In genomic region chr17:58337126-58337599, GRCh38 we compare ENCODE assay signal across 8 cellular contexts. TPM values are rescaled to one million over a fixed set of nuclear protein-coding genes. Genes with fewer than 3 reads are reported as not detected.
DNase-seq lines count a peak whose midpoint lies in the region; ATAC-seq, FAIRE-seq and TF ChIP-seq lines count a peak whose summit lies in the region.

No MANE protein-coding gene starts in this region.

- no peaks in the 10 kb centered on the region for H4K20me1 ChIP-seq in smooth muscle cell (ENCODE audit: low read depth)

- H2AFZ ChIP-seq in smooth muscle cell (ENCODE audit: low read depth), result no peak overlapping the region

- no peak for DNase-seq in GM12891 (ENCODE audit: insufficient read length, low spot score)
- DNase-seq in T-helper 2 cell treated with Interferon-gamma antibody and Interleukin-4, amounts not matched to agents 5 μg/mL and 100 μg/mL, for 36 hours (ENCODE audit: low spot score), result no peak
- DNase-seq in endodermal cell, result peak; percentile 72
- DNase-seq in smooth muscle cell (lab: John Stamatoyannopoulos, UW; ENCODE audit: unreplicated experiment), result no peak
- DNase-seq in NCI-H2196 treated with DMSO at 0.1 percent for 48 hours (lab: John Stamatoyannopoulos, UW; ENCODE audit: unreplicated experiment), result no peak
- no peak for DNase-seq in omental fat pad (ENCODE audit: low spot score)
- DNase-seq in NCI-H524 (lab: John Stamatoyannopoulos, UW), result no peak

- H3K4me2 ChIP-seq in smooth muscle cell, result peak overlapping the region; percentile 81

- H3K27me3 ChIP-seq in endodermal cell (ENCODE audit: control insufficient read depth, insufficient read depth, low read length, poor library complexity, severe bottlenecking) (no peaks in the 10 kb centered on the region), smooth muscle cell (ENCODE audit: low read depth) (no peaks in the 10 kb centered on the region)

- no peaks in the 10 kb centered on the region for H3K9me3 ChIP-seq in endodermal cell (ENCODE audit: control insufficient read depth, low read length)
- H3K9me3 ChIP-seq in smooth muscle cell (replicated peaks; ENCODE audit: low read depth), result no peaks in the 10 kb centered on the region

- TF ChIP-seq CTCF in endodermal cell (conservative IDR thresholded peaks at IDR 0.05), result no peak
- TF ChIP-seq CTCF in smooth muscle cell (IDR thresholded peaks at IDR 0.05; ENCODE audit: borderline replicate concordance, insufficient read depth, poor library complexity, severe bottlenecking), result no peak
- TF ChIP-seq CTCF in omental fat pad (IDR thresholded peaks at IDR 0.05), result no peak

- no peak for FAIRE-seq in GM12891 (lab: Jason Lieb, UNC)

- H3K4me3 Mint-ChIP-seq in T-helper 2 cell treated with Interferon-gamma antibody and Interleukin-4, amounts not matched to agents 5 μg/mL and 100 μg/mL, for 36 hours, result peak overlapping the region; percentile 99
- H3K4me3 Mint-ChIP-seq in endodermal cell, result no peak overlapping the region

- H3K4me1 Mint-ChIP-seq in T-helper 2 cell treated with Interferon-gamma antibody and Interleukin-4, amounts not matched to agents 5 μg/mL and 100 μg/mL, for 36 hours (ENCODE audit: low read depth), result peaks cover 33% of the 10 kb centered on the region
- peaks cover 26% of the 10 kb centered on the region for H3K4me1 Mint-ChIP-seq in endodermal cell

- WGBS in endodermal cell (ENCODE audit: insufficient coverage in 1 of 2, insufficient read length in 1 of 2), 2 experiments, result 61 to 76% methylated on average over 6 to 7 of the region's 7 CpGs
- WGBS in smooth muscle cell (ENCODE audit: low lambda C conversion rate), result 42% methylated on average over 7 of the region's 7 CpGs

- no peak overlapping the region for H3K27ac ChIP-seq in endodermal cell (ENCODE audit: low read depth, low read length)
- peak overlapping the region; percentile 85 for H3K27ac ChIP-seq in smooth muscle cell (ENCODE audit: low read depth)

- ATAC-seq in HG03108 (IDR thresholded peaks at IDR 0.05; ENCODE audit: unreplicated experiment) (no peak), omental fat pad (ENCODE audit: low FRiP score) (no peak)

- TF ChIP-seq POLR2A in GM12891 (IDR thresholded peaks at IDR 0.05; ENCODE audit: low read depth, low read length), result peak; percentile 94; the same call in 1 of the 2 replicates

- H3K27ac Mint-ChIP-seq in T-helper 2 cell treated with Interferon-gamma antibody and Interleukin-4, amounts not matched to agents 5 μg/mL and 100 μg/mL, for 36 hours, result peak overlapping the region; percentile 99
- peak overlapping the region; percentile 83 for H3K27ac Mint-ChIP-seq in endodermal cell

- H3K9ac ChIP-seq in endodermal cell (ENCODE audit: extremely low read depth, low read length, poor library complexity, severe bottlenecking) (no peak overlapping the region), smooth muscle cell (ENCODE audit: low read depth) (peak overlapping the region; percentile 22)

- H3K4me1 ChIP-seq in endodermal cell (ENCODE audit: control insufficient read depth, insufficient read depth, low read length) (peaks cover 6% of the 10 kb centered on the region), smooth muscle cell (ENCODE audit: low read depth) (peaks cover 17% of the 10 kb centered on the region)

- peaks cover 1% of the 10 kb centered on the region for H3K27me3 Mint-ChIP-seq in T-helper 2 cell treated with Interferon-gamma antibody and Interleukin-4, amounts not matched to agents 5 μg/mL and 100 μg/mL, for 36 hours (ENCODE audit: low read depth)
- H3K27me3 Mint-ChIP-seq in endodermal cell (ENCODE audit: insufficient read depth), result no peaks in the 10 kb centered on the region

- H3K36me3 ChIP-seq in endodermal cell (ENCODE audit: control insufficient read depth, insufficient read depth, low read length) (no peaks in the 10 kb centered on the region), smooth muscle cell (ENCODE audit: low read depth) (no peaks in the 10 kb centered on the region)

- no peaks in the 10 kb centered on the region for H3K79me2 ChIP-seq in smooth muscle cell (ENCODE audit: low read depth)

- peaks cover 53% of the 10 kb centered on the region for H3K36me3 Mint-ChIP-seq in T-helper 2 cell treated with Interferon-gamma antibody and Interleukin-4, amounts not matched to agents 5 μg/mL and 100 μg/mL, for 36 hours (ENCODE audit: low read depth)
- no peaks in the 10 kb centered on the region for H3K36me3 Mint-ChIP-seq in endodermal cell (ENCODE audit: low read depth)

- no peaks in the 10 kb centered on the region for H3K9me3 Mint-ChIP-seq in T-helper 2 cell treated with Interferon-gamma antibody and Interleukin-4, amounts not matched to agents 5 μg/mL and 100 μg/mL, for 36 hours
- H3K9me3 Mint-ChIP-seq in endodermal cell, result no peaks in the 10 kb centered on the region

- H3F3A ChIP-seq in smooth muscle cell (ENCODE audit: low read depth), result peaks cover 16% of the 10 kb centered on the region

- H3K4me3 ChIP-seq in endodermal cell (ENCODE audit: low read length) (no peak overlapping the region), smooth muscle cell (no peak overlapping the region)

TF ChIP-seq in GM12891, 5 proteins besides CTCF, POLR2A, EP300 and RAD21:
- TF ChIP-seq TAF1 (IDR thresholded peaks at IDR 0.05; ENCODE audit: low read depth, low read length), result no peak; the same call in 1 of the 2 replicates
- TF ChIP-seq SPI1 (IDR thresholded peaks at IDR 0.05; ENCODE audit: low read depth, low read length), result no peak
- TF ChIP-seq POLR2AphosphoS5 (IDR thresholded peaks at IDR 0.05; ENCODE audit: low read depth, low read length), result peak; percentile 91
- peak; percentile 20; the same call in 1 of the 2 replicates for TF ChIP-seq POU2F2 (IDR thresholded peaks at IDR 0.05; ENCODE audit: low read depth, low read length)
- TF ChIP-seq PAX5 (IDR thresholded peaks at IDR 0.05; ENCODE audit: insufficient read depth, low read length, severe bottlenecking), result no peak

RNA-seq across cellular contexts. Expression of gene TSPOAP1, which starts 8.6 kb away (rescaled TPM):
- 11.0 TPM for polyA plus RNA-seq in GM12891 (2012; ENCODE audit: low read depth, missing spikeins)
- total RNA-seq in endodermal cell (10 to 100 TPM; 31.3 to 36.8 TPM), smooth muscle cell (4.3 and 7.0 TPM in 2 replicates), omental fat pad (10 to 100 TPM in 1 of 4 donors, 1 to 10 TPM in 3; 1.9 to 13.6 (median 5.4) TPM)
- 24.0 TPM for polyA plus RNA-seq in endodermal cell (2013, experiment 1 of 2)
- 22.4 TPM for polyA plus RNA-seq in endodermal cell (2013, experiment 2 of 2)
- 11.7 and 18.3 TPM in 2 replicates for polyA plus RNA-seq in smooth muscle cell

RNA-seq across cellular contexts. Expression of gene SUPT4H1, which starts 14.8 kb away (rescaled TPM):
- 122 TPM for polyA plus RNA-seq in GM12891 (2012; ENCODE audit: low read depth, missing spikeins)
- total RNA-seq in endodermal cell (10 to 100 TPM; 97.2 to 98.8 TPM), smooth muscle cell (58.5 and 66.1 TPM in 2 replicates), omental fat pad (10 to 100 TPM; 42.1 to 49.2 (median 47.3) TPM)
- polyA plus RNA-seq in endodermal cell (2013, experiment 1 of 2), result 87.0 TPM
- polyA plus RNA-seq in endodermal cell (2013, experiment 2 of 2), result 73.6 TPM
- polyA plus RNA-seq in smooth muscle cell, result 92.4 and 107 TPM in 2 replicates

RNA-seq across cellular contexts. Expression of gene MPO, which starts 56.4 kb away (rescaled TPM):
- polyA plus RNA-seq in GM12891 (2012; ENCODE audit: low read depth, missing spikeins), result 0.15 TPM
- total RNA-seq in endodermal cell (not detected), smooth muscle cell (not detected in 2 replicates), omental fat pad (under 1 TPM in 2 of 4 donors, not detected in 2; 0.19 to 0.84 TPM)
- polyA plus RNA-seq in endodermal cell (2013, experiment 1 of 2), result not detected
- not detected for polyA plus RNA-seq in endodermal cell (2013, experiment 2 of 2)
- polyA plus RNA-seq in smooth muscle cell, result 0.09 TPM in 1 of 2 replicates, not detected in the other
